Comparison of ENCODE assay signal across 25 cellular contexts in the genomic region with DNA sequence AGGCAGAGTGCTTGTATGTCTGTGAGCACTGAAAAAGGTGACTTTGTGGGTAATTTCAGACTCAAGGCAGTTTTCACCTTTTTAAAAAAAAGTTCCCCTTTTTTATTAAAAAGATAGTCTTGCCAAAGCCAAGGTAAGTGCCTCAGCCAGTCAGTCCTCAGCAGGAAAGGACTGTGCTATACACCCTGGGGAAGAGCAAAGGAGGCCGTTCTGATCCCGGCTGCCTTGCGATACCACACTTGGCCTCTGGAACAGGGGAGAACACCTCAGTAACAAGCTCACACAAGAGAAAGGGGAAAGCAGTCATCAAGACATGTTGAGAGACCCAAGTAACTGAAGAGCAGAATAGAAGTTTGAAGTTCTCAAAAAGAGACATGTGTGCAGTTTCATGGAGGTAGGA.
DNase-seq lines count a peak whose midpoint lies in the region; ATAC-seq, FAIRE-seq and TF ChIP-seq lines count a peak whose summit lies in the region.
"Had no signal": no experiment of that assay in that cellular context is flagged by ENCODE, and none has a peak within 500 bp of the region (broad histone marks: within the 10 kb centered on the region; RNA-seq: fewer than 3 reads in every experiment).

No MANE protein-coding gene starts in this region.

- intact Hi-C loops in mammary epithelial cell (cut with micrococcal nuclease) (no loop called here), sigmoid colon (cut with DNase I) (no loop called here)

- WGBS in mammary epithelial cell (ENCODE audit: low coverage, missing lambda C conversion rate) = 100% methylated on average over 3 of the region's 3 CpGs
- WGBS in sigmoid colon, 2 donors = 91 to 93% methylated on average over 3 of the region's 3 CpGs

- TF ChIP-seq POLR2A in GM12891 (IDR thresholded peaks at IDR 0.05; ENCODE audit: low read depth, low read length) = no peak
- TF ChIP-seq POLR2A in sigmoid colon (IDR thresholded peaks at IDR 0.05) = no peak

- H3K9me3 Mint-ChIP-seq in astrocyte (ENCODE audit: unreplicated experiment) = no peaks in the 10 kb centered on the region

- FAIRE-seq in GM12891 (lab: Jason Lieb, UNC) (peak; percentile 38), astrocyte (lab: Jason Lieb, UNC) (peak; percentile 71)
- FAIRE-seq: GM18507, H1 had no signal

- peaks cover 0 to 33% (median 20%) of the 10 kb centered on the region in 10 experiments; a peak in 13 of 20 replicates for H3K4me1 ChIP-seq in BLaER1 treated with 17β-estradiol and CSF1 and Interleukin-3, amounts not matched to agents 10 nM and 100 nM
- H3K4me1 ChIP-seq in astrocyte (ENCODE audit: insufficient read depth, low read length) = no peaks in the 10 kb centered on the region
- H3K4me1 ChIP-seq in mammary epithelial cell (ENCODE audit: insufficient read depth, low read length) = no peaks in the 10 kb centered on the region
- no peaks in the 10 kb centered on the region for H3K4me1 ChIP-seq in sigmoid colon

- H3K9me3 ChIP-seq in BLaER1 treated with 17β-estradiol and CSF1 and Interleukin-3, amounts not matched to agents 10 nM and 100 nM (replicated peaks in 1 of 11) = peaks cover 0 to 10% (median 0%) of the 10 kb centered on the region in 11 experiments; a peak in 5 of 22 replicates
- no peaks in the 10 kb centered on the region for H3K9me3 ChIP-seq in astrocyte (ENCODE audit: insufficient read depth, low read depth, low read length)
- H3K9me3 ChIP-seq in mammary epithelial cell (replicated peaks; ENCODE audit: insufficient read depth, low read length) = no peaks in the 10 kb centered on the region
- H3K9me3 ChIP-seq in sigmoid colon = peaks cover 0 to 3% (median 0%) of the 10 kb centered on the region in 4 donors
- H3K9me3 ChIP-seq: SK-N-SH had no signal

- BruUV-seq in mammary epithelial cell (replicated peaks; lab: Mats Ljungman, UMichigan) = no TSS peak

- H3K27me3 Mint-ChIP-seq in astrocyte (ENCODE audit: low read depth, unreplicated experiment) = peaks cover 23% of the 10 kb centered on the region
- H3K27me3 Mint-ChIP-seq: IgD-negative memory B cell had no signal

- TF ChIP-seq CTCF in astrocyte (IDR thresholded peaks at IDR 0.05; ENCODE audit: insufficient read depth, low read depth, low read length) = no peak
- no peak for TF ChIP-seq CTCF in mammary epithelial cell (conservative IDR thresholded peaks at IDR 0.05 in 1 of 2, IDR thresholded peaks at IDR 0.05 in 1 of 2; ENCODE audit: extremely low read depth in 1 of 2, insufficient read depth in 1 of 2, low read depth in 1 of 2, low read length in 2 of 2)
- TF ChIP-seq CTCF in sigmoid colon (IDR thresholded peaks at IDR 0.05) = no peak

- H3K4me3 ChIP-seq in BLaER1 treated with 17β-estradiol and CSF1 and Interleukin-3, amounts not matched to agents 10 nM and 100 nM = no peak overlapping the region
- H3K4me3 ChIP-seq in astrocyte (ENCODE audit: insufficient read depth, low read depth, low read length) = no peak overlapping the region
- H3K4me3 ChIP-seq in mammary epithelial cell (replicated peaks in 1 of 3; ENCODE audit: insufficient read depth in 1 of 3, low read depth in 2 of 3, low read length in 3 of 3) = no peak overlapping the region
- H3K4me3 ChIP-seq in sigmoid colon = no peak overlapping the region

- peak overlapping the region in 8 of 11 experiments; percentile 12 to 62 (median 48); a peak in 12 of 22 replicates for H3K4me2 ChIP-seq in BLaER1 treated with 17β-estradiol and CSF1 and Interleukin-3, amounts not matched to agents 10 nM and 100 nM
- H3K4me2 ChIP-seq in astrocyte (ENCODE audit: low read length) = no peak overlapping the region
- H3K4me2 ChIP-seq in mammary epithelial cell (ENCODE audit: insufficient read depth, low read depth, low read length) = no peak overlapping the region
- H3K4me2 ChIP-seq: SK-N-SH had no signal

- H4K20me1 ChIP-seq in BLaER1 treated with 17β-estradiol and CSF1 and Interleukin-3, amounts not matched to agents 10 nM and 100 nM = no peaks in the 10 kb centered on the region
- no peaks in the 10 kb centered on the region for H4K20me1 ChIP-seq in astrocyte (ENCODE audit: insufficient read depth, low read length)
- H4K20me1 ChIP-seq in mammary epithelial cell (ENCODE audit: insufficient read depth, low read length) = no peaks in the 10 kb centered on the region

- H3K36me3 ChIP-seq in BLaER1 treated with 17β-estradiol and CSF1 and Interleukin-3, amounts not matched to agents 10 nM and 100 nM = no peaks in the 10 kb centered on the region
- H3K36me3 ChIP-seq in astrocyte (ENCODE audit: insufficient read depth, low read length) (no peaks in the 10 kb centered on the region), mammary epithelial cell (ENCODE audit: insufficient read depth, low read length) (no peaks in the 10 kb centered on the region), sigmoid colon (no peaks in the 10 kb centered on the region)

- ATAC-seq in HG02642 (IDR thresholded peaks at IDR 0.05; ENCODE audit: poor library complexity, unreplicated experiment) = no peak
- ATAC-seq: PC-3 had no signal

- H3K9ac ChIP-seq in BLaER1 treated with 17β-estradiol and CSF1 and Interleukin-3, amounts not matched to agents 10 nM and 100 nM = no peak overlapping the region
- no peak overlapping the region for H3K9ac ChIP-seq in astrocyte (ENCODE audit: low read length)
- no peak overlapping the region for H3K9ac ChIP-seq in mammary epithelial cell (ENCODE audit: insufficient read depth, low read length)
- H3K9ac ChIP-seq: SK-N-SH had no signal

- no peaks in the 10 kb centered on the region for H3K36me3 Mint-ChIP-seq in astrocyte (ENCODE audit: low read depth, unreplicated experiment)
- H3K36me3 Mint-ChIP-seq: CD14-positive monocyte; CD8-positive, alpha-beta memory T cell had no signal

- H3K27ac ChIP-seq in BLaER1 treated with 17β-estradiol and CSF1 and Interleukin-3, amounts not matched to agents 10 nM and 100 nM = no peak overlapping the region
- H3K27ac ChIP-seq in astrocyte (ENCODE audit: low read depth, low read length) (no peak overlapping the region), mammary epithelial cell (ENCODE audit: insufficient read depth, low read depth, low read length) (no peak overlapping the region), sigmoid colon (no peak overlapping the region)

- H2AFZ ChIP-seq in astrocyte (ENCODE audit: low read depth, low read length) = no peak overlapping the region
- no peak overlapping the region for H2AFZ ChIP-seq in mammary epithelial cell (ENCODE audit: low read depth, low read length)

- dilution Hi-C loops in mammary epithelial cell (cut with HindIII; ENCODE audit: low sequenced_read_pairs) = no loop called here

- H3K79me2 ChIP-seq in astrocyte (ENCODE audit: insufficient read depth, low read length) = no peaks in the 10 kb centered on the region
- no peaks in the 10 kb centered on the region for H3K79me2 ChIP-seq in mammary epithelial cell (ENCODE audit: insufficient read depth, low read length)

- H3K27me3 ChIP-seq in BLaER1 treated with 17β-estradiol and CSF1 and Interleukin-3, amounts not matched to agents 10 nM and 100 nM = no peaks in the 10 kb centered on the region
- H3K27me3 ChIP-seq in astrocyte (ENCODE audit: insufficient read depth, low read length) = no peaks in the 10 kb centered on the region
- H3K27me3 ChIP-seq in mammary epithelial cell (ENCODE audit: insufficient read depth, low read length) = no peaks in the 10 kb centered on the region
- peaks cover 0 to 8% (median 0%) of the 10 kb centered on the region in 3 donors for H3K27me3 ChIP-seq in sigmoid colon

- no peak for TF ChIP-seq EP300 in sigmoid colon (IDR thresholded peaks at IDR 0.05)

- H3K4me1 Mint-ChIP-seq in astrocyte (ENCODE audit: low read depth, unreplicated experiment) = no peaks in the 10 kb centered on the region
- H3K4me1 Mint-ChIP-seq: CD14-positive monocyte; CD8-positive, alpha-beta memory T cell; IgD-negative memory B cell had no signal

- DNase-seq in GM12891 (ENCODE audit: insufficient read length, low spot score) (no peak), astrocyte (ENCODE audit: low read depth) (no peak), islet precursor cell (peak; percentile 54), mammary epithelial cell (no peak), NCI-H1417 treated with DMSO at 0.1 percent for 48 hours (lab: John Stamatoyannopoulos, UW) (no peak), sigmoid colon (no peak)
- DNase-seq: CD8-positive, alpha-beta memory T cell; DMS153; DND-41; NCI-H1048; NCI-H1436; NCI-H187 treated with DMSO at 0.1 percent for 48 hours; NCI-H446; NCI-H524 treated with DMSO at 0.1 percent for 48 hours; NCI-H82; NK-92 treated with Interleukin-12 subunit alpha and Interleukin-12 subunit beta, amount 100 ng/mL, for 24 hours; PC-3; SK-N-SH; SW 1271 had no signal

- no peak overlapping the region for H3K4me3 Mint-ChIP-seq in astrocyte (ENCODE audit: unreplicated experiment)
- H3K4me3 Mint-ChIP-seq: CD14-positive monocyte; CD8-positive, alpha-beta memory T cell; IgD-negative memory B cell had no signal

- in situ Hi-C loops in mammary epithelial cell (cut with MboI; ENCODE audit: low sequenced_read_pairs in 2 of 2) = no loop called here

- no peak overlapping the region for H3K27ac Mint-ChIP-seq in astrocyte (ENCODE audit: unreplicated experiment)
- H3K27ac Mint-ChIP-seq: CD8-positive, alpha-beta memory T cell had no signal

- CTCF ChIA-PET in mammary epithelial cell (lab: Charles Lee; ENCODE audit: low non-redundant PET) = no interaction called here

TF ChIP-seq in GM12891, 5 proteins besides CTCF, POLR2A, EP300 and RAD21:
- TF ChIP-seq POLR2AphosphoS5 (IDR thresholded peaks at IDR 0.05; ENCODE audit: low read depth, low read length) (no peak), SPI1 (IDR thresholded peaks at IDR 0.05; ENCODE audit: low read depth, low read length) (no peak), POU2F2 (IDR thresholded peaks at IDR 0.05; ENCODE audit: low read depth, low read length) (no peak), PAX5 (IDR thresholded peaks at IDR 0.05; ENCODE audit: insufficient read depth, low read length, severe bottlenecking) (no peak), TAF1 (IDR thresholded peaks at IDR 0.05; ENCODE audit: low read depth, low read length) (no peak)
TF ChIP-seq in GM12891: peak in this region for 0.

Comparison
In these comparisons a context has a peak if more than half of its experiments do, and no peak if none do; other contexts are left out.
1. H3K4me2 ChIP-seq: peak in BLaER1 treated with 17β-estradiol and CSF1 and Interleukin-3, amounts not matched to agents 10 nM and 100 nM (8 of 11); none in astrocyte (single experiment) and mammary epithelial cell (single experiment).